ENCODE assay signal across 10 cellular contexts in the genomic region with DNA sequence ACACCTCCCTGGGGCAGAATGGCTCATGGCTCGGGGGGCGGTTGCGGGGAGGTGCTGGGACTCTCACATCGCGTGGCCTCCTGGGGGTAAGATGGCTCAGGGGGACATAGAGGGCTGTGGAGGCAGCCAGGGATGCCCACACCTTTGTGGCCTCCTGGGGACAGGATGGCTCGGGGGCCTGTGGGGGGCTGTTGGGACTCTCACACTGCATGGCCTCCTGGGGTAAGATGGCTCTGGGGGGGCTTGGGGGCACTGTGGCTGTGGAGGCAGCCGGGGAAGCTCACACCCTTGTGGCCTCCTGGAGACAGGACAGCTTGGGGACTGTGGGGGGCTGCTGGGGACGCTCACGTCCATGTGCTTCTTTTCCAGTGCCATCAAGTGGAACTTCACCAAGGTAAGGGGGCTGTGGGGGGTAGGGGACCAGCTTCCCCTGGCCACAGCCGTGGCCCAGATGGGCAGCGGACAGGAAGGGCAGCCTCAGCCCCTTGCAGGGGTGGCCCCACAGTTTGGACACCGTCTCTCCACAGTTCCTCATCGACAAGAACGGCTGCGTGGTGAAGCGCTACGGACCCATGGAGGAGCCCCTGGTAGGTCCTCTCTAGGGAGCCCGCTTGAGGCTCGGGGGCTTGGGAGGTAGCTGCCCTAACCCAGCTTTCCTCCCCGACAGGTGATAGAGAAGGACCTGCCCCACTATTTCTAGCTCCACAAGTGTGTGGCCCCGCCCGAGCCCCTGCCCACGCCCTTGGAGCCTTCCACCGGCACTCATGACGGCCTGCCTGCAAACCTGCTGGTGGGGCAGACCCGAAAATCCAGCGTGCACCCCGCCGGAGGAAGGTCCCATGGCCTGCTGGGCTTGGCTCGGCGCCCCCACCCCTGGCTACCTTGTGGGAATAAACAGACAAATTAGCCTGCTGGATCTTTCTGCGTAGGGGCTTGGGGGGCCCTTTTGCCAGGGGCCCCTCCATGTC. TPM values are rescaled to one million over a fixed set of nuclear protein-coding genes. Genes with fewer than 3 reads are reported as not detected.
A peak's percentile ranks its signal among the peaks of the same experiment; 100 is the strongest.
DNase-seq lines count a peak whose midpoint lies in the region; ATAC-seq, FAIRE-seq and TF ChIP-seq lines count a peak whose summit lies in the region.
"Had no signal": no experiment of that assay in that cellular context is flagged by ENCODE, and none has a peak within 500 bp of the region (broad histone marks: within the 10 kb centered on the region; RNA-seq: fewer than 3 reads in every experiment).

No MANE protein-coding gene starts in this region.

- no peak for DNase-seq in T-helper 2 cell treated with Interferon-gamma antibody and Interleukin-4, amounts not matched to agents 5 μg/mL and 100 μg/mL, for 36 hours (ENCODE audit: low spot score)
- DNase-seq in T-helper 2 cell (no peak), esophagus squamous epithelium (lab: John Stamatoyannopoulos, UW) (no peak), GM12892 (ENCODE audit: insufficient read length) (no peak), GM10248 (ENCODE audit: extremely low spot score) (no peak)
- no peak for DNase-seq in stimulated activated effector memory CD8-positive, alpha-beta T cell treated with anti-CD3 and anti-CD28 coated beads, Interleukin-12 subunit alpha, Interleukin-12 subunit beta, amount 100 ng/mL, for 72 hours (ENCODE audit: low spot score in 2 of 2)
- DNase-seq: upper lobe of right lung had no signal

- no peak for ATAC-seq in stimulated activated effector memory CD8-positive, alpha-beta T cell treated with anti-CD3 and anti-CD28 coated beads, Interleukin-12 subunit alpha, Interleukin-12 subunit beta, amount 100 ng/mL, for 72 hours
- ATAC-seq in GM19395 (IDR thresholded peaks at IDR 0.05; ENCODE audit: unreplicated experiment): no peak
- ATAC-seq: upper lobe of right lung had no signal

- POLR2A ChIA-PET in GM10248 (lab: Yijun Ruan, JAX): interaction anchor here (0.7 to 0.9 kb wide), 2 partner anchors 17 to 71 kb away, joined by 3 read pairs; no protein-coding TSS in a partner anchor

- H3K27me3 Mint-ChIP-seq in T-helper 2 cell treated with Interferon-gamma antibody and Interleukin-4, amounts not matched to agents 5 μg/mL and 100 μg/mL, for 36 hours (ENCODE audit: low read depth): no peaks in the 10 kb centered on the region

- H3K27ac ChIP-seq in VCaP: peak overlapping the region; percentile 93
- peak overlapping the region; percentile 95 to 99 (median 98) for H3K27ac ChIP-seq in esophagus squamous epithelium

- H3K9me3 Mint-ChIP-seq in T-helper 2 cell treated with Interferon-gamma antibody and Interleukin-4, amounts not matched to agents 5 μg/mL and 100 μg/mL, for 36 hours: no peaks in the 10 kb centered on the region
- H3K9me3 Mint-ChIP-seq in stimulated activated effector memory CD8-positive, alpha-beta T cell treated with anti-CD3 and anti-CD28 coated beads, Interleukin-12 subunit alpha, Interleukin-12 subunit beta, amount 100 ng/mL, for 72 hours: no peaks in the 10 kb centered on the region

- H3K36me3 Mint-ChIP-seq in T-helper 2 cell treated with Interferon-gamma antibody and Interleukin-4, amounts not matched to agents 5 μg/mL and 100 μg/mL, for 36 hours (ENCODE audit: low read depth): peaks cover 1% of the 10 kb centered on the region
- H3K36me3 Mint-ChIP-seq in stimulated activated effector memory CD8-positive, alpha-beta T cell treated with anti-CD3 and anti-CD28 coated beads, Interleukin-12 subunit alpha, Interleukin-12 subunit beta, amount 100 ng/mL, for 72 hours: peaks cover 83% of the 10 kb centered on the region

- intact Hi-C loops in esophagus squamous epithelium (cut with DNase I): no loop called here

- WGBS in esophagus squamous epithelium, 2 donors: 61 to 63% methylated on average over 4 to 5 of the region's 32 CpGs

- TF ChIP-seq POLR2A in esophagus squamous epithelium (IDR thresholded peaks at IDR 0.05) (no peak), GM12892 (IDR thresholded peaks at IDR 0.05; ENCODE audit: low read depth, low read length) (no peak)

- CTCF ChIA-PET in GM10248 (lab: Yijun Ruan, JAX): interaction anchor here (1.2 kb wide), 1 partner anchor 89 kb away, joined by 4 read pairs; no protein-coding TSS in a partner anchor

- H3K4me1 Mint-ChIP-seq in T-helper 2 cell treated with Interferon-gamma antibody and Interleukin-4, amounts not matched to agents 5 μg/mL and 100 μg/mL, for 36 hours (ENCODE audit: low read depth): peaks cover 15% of the 10 kb centered on the region
- H3K4me1 Mint-ChIP-seq in stimulated activated effector memory CD8-positive, alpha-beta T cell treated with anti-CD3 and anti-CD28 coated beads, Interleukin-12 subunit alpha, Interleukin-12 subunit beta, amount 100 ng/mL, for 72 hours: peaks cover 21% of the 10 kb centered on the region

- peaks cover 25 to 58% (median 38%) of the 10 kb centered on the region in 3 donors for H3K36me3 ChIP-seq in esophagus squamous epithelium

- no peak for FAIRE-seq in GM12892 (lab: Jason Lieb, UNC)
- FAIRE-seq: A204.1 had no signal

- H3K4me3 Mint-ChIP-seq in T-helper 2 cell treated with Interferon-gamma antibody and Interleukin-4, amounts not matched to agents 5 μg/mL and 100 μg/mL, for 36 hours: peak overlapping the region; percentile 54
- H3K4me3 Mint-ChIP-seq in stimulated activated effector memory CD8-positive, alpha-beta T cell treated with anti-CD3 and anti-CD28 coated beads, Interleukin-12 subunit alpha, Interleukin-12 subunit beta, amount 100 ng/mL, for 72 hours: peak overlapping the region; percentile 75

- peak overlapping the region in 2 of 4 donors; percentile 76 to 92 for H3K4me3 ChIP-seq in esophagus squamous epithelium

- no peaks in the 10 kb centered on the region for H3K9me3 ChIP-seq in esophagus squamous epithelium
- H3K9me3 ChIP-seq: upper lobe of right lung had no signal

- TF ChIP-seq CTCF in VCaP (conservative IDR thresholded peaks at IDR 0.05): no peak
- TF ChIP-seq CTCF in esophagus squamous epithelium (IDR thresholded peaks at IDR 0.05): no peak
- no peak for TF ChIP-seq CTCF in GM10248 (IDR thresholded peaks at IDR 0.05; ENCODE audit: control extremely low read depth, extremely low read depth, low read depth, missing control alignments)

- H3K27ac Mint-ChIP-seq in T-helper 2 cell treated with Interferon-gamma antibody and Interleukin-4, amounts not matched to agents 5 μg/mL and 100 μg/mL, for 36 hours: peak overlapping the region; percentile 45
- H3K27ac Mint-ChIP-seq in stimulated activated effector memory CD8-positive, alpha-beta T cell treated with anti-CD3 and anti-CD28 coated beads, Interleukin-12 subunit alpha, Interleukin-12 subunit beta, amount 100 ng/mL, for 72 hours: peak overlapping the region; percentile 78

- H3K27me3 ChIP-seq in esophagus squamous epithelium: no peaks in the 10 kb centered on the region
- H3K27me3 ChIP-seq: upper lobe of right lung had no signal

- H3K4me1 ChIP-seq in esophagus squamous epithelium: peaks cover 49 to 79% (median 57%) of the 10 kb centered on the region in 3 donors

RNA-seq across cellular contexts. Expression of a gene that starts 2.4 kb away (rescaled TPM):
- 100 to 1,000 TPM; 108 to 405 (median 244) TPM for total RNA-seq in esophagus squamous epithelium
- polyA plus RNA-seq in GM12892 (2012; ENCODE audit: missing spikeins): 359 TPM

RNA-seq across cellular contexts. Expression of a gene that starts 11.0 kb away (rescaled TPM):
- 100 to 1,000 TPM; 113 to 198 (median 166) TPM for total RNA-seq in esophagus squamous epithelium
- polyA plus RNA-seq in GM12892 (2012; ENCODE audit: missing spikeins): 87.9 TPM

RNA-seq across cellular contexts. Expression of a gene that starts 39.2 kb away (rescaled TPM):
- 10 to 100 TPM in 3 of 4 donors, 1 to 10 TPM in 1; 8.2 to 39.3 (median 12.5) TPM for total RNA-seq in esophagus squamous epithelium
- 45.5 TPM for polyA plus RNA-seq in GM12892 (2012; ENCODE audit: missing spikeins)
